ENCODE assay signal across 9 cellular contexts in genomic region chr12:94172031-94172430, GRCh38. TPM values are rescaled to one million over a fixed set of nuclear protein-coding genes. Genes with fewer than 3 reads are reported as not detected.
DNase-seq lines count a peak whose midpoint lies in the region; ATAC-seq and TF ChIP-seq lines count a peak whose summit lies in the region.
"Had no signal": no experiment of that assay in that cellular context is flagged by ENCODE, and none has a peak within 500 bp of the region (broad histone marks: within the 10 kb centered on the region; RNA-seq: fewer than 3 reads in every experiment).

No MANE protein-coding gene starts in this region.

- no peak for TF ChIP-seq POLR2A in spleen (IDR thresholded peaks at IDR 0.05)

- H3K36me3 ChIP-seq in spleen: peaks cover 0 to 36% (median 11%) of the 10 kb centered on the region in 6 donors

- H3K27me3 ChIP-seq in spleen (replicated peaks in 1 of 7): no peaks in the 10 kb centered on the region

- WGBS in spleen, 5 donors: 42 to 65% (median 48%) methylated on average over 5 of the region's 5 CpGs

- no peaks in the 10 kb centered on the region for H3K36me3 Mint-ChIP-seq in chondrocyte (ENCODE audit: low read depth)

- H3K4me1 ChIP-seq in spleen: peaks cover 23 to 80% (median 47%) of the 10 kb centered on the region in 6 donors

- DNase-seq in ELR (ENCODE audit: low read depth) (peak; percentile 60), OCI-M1 (lab: John Stamatoyannopoulos, UW) (peak; percentile 91), chondrocyte (ENCODE audit: low spot score) (no peak), spleen (no peak), NCI-H526 treated with DMSO at 0.1 percent for 48 hours (lab: John Stamatoyannopoulos, UW) (no peak), T-helper 9 cell (no peak)

- ATAC-seq in HG03439 (IDR thresholded peaks at IDR 0.05; ENCODE audit: unreplicated experiment): no peak
- no peak for ATAC-seq in HG02759 (IDR thresholded peaks at IDR 0.05; ENCODE audit: unreplicated experiment)
- ATAC-seq: Panc1 had no signal

- peaks cover 38% of the 10 kb centered on the region for H3K4me1 Mint-ChIP-seq in chondrocyte (ENCODE audit: low read depth)

- peak overlapping the region; percentile 58 for H3K27ac Mint-ChIP-seq in chondrocyte (ENCODE audit: unreplicated experiment)

- no peaks in the 10 kb centered on the region for H3K9me3 Mint-ChIP-seq in chondrocyte (ENCODE audit: low read depth)

- no peak overlapping the region for H3K4me3 Mint-ChIP-seq in chondrocyte (ENCODE audit: unreplicated experiment)

- H3K9me3 ChIP-seq in spleen: no peaks in the 10 kb centered on the region

- TF ChIP-seq CTCF in chondrocyte (IDR thresholded peaks at IDR 0.05) (no peak), spleen (IDR thresholded peaks at IDR 0.05 in 8 of 11, conservative IDR thresholded peaks at IDR 0.05 in 3 of 11) (peak in 1 of 11 experiments; percentile 27)

- H3K4me3 ChIP-seq in spleen: peak overlapping the region in 1 of 8 donors; percentile 57

- H3K27ac ChIP-seq in spleen: peak overlapping the region in 7 of 8 donors; percentile 80 to 95 (median 87)

- peaks cover 16% of the 10 kb centered on the region for H3K27me3 Mint-ChIP-seq in chondrocyte (ENCODE audit: low read depth)

- intact Hi-C loops in spleen (cut with DNase I; ENCODE audit: low total_unique reads): no loop called here

RNA-seq across cellular contexts. Expression of gene PLXNC1, which starts 23.7 kb away (rescaled TPM):
- total RNA-seq in chondrocyte (0.67 to 1.4 TPM (median 0.72 TPM) in 3 replicates), spleen (100 to 1,000 TPM in 3 of 7 donors, 10 to 100 TPM in 4; 47.3 to 138 (median 82.8) TPM)
- 10 to 100 TPM in 1 of 3 donors, 1 to 10 TPM in 2; 6.8 to 11.7 (median 8.5) TPM for polyA plus RNA-seq in spleen

Comparison
In these comparisons a context has a peak if more than half of its experiments do, and no peak if none do; other contexts are left out.
1. DNase-seq: peak in ELR (single experiment) and OCI-M1 (single experiment); none in chondrocyte (single experiment), spleen (single experiment), NCI-H526 treated with DMSO at 0.1 percent for 48 hours (single experiment) and T-helper 9 cell (single experiment).
2. RNA of gene PLXNC1, which starts 23.7 kb away (total RNA-seq): 47.3 to 138 TPM in spleen; 0.67 to 1.4 TPM in chondrocyte; every median in the first group is over 10 times any median in the second.